In the genomic region with DNA sequence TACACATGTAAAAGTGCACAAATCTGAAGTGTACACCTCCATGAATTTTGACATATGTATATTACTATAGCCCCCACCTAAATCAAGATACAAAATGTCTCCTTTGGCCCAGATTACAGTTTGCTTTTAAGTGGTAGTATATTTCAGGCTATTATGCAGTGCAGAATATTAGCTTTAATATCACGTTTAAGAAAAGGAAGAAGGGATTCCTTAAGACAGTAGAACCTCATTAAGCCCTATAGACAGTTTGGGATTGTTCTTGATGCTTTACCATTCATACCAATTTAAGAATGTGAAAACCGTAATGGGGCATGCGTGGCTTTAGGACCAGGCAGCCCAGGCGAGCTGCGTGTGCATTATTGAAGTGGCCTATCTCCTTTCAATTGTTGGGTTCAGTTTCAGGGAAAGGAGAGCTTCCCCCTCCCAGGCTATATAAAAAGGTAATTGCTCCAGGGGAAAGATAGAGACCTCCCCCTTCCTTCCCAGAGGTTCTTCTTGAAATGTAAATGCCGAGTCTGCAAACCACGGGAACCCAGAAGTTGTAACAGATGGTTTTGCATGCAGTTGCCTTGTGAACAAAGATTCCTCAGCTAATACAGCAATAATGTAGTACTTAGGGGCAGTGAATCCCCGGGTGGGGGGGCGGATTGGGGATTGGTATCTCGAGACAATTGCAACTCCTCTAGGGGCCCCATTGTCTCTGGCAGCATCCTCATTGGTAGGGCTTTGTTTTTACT, we compare ENCODE assay signal across 1 cellular context.
A peak's percentile ranks its signal among the peaks of the same experiment; 100 is the strongest.
TF ChIP-seq lines count a peak whose summit lies in the region.

No MANE protein-coding gene starts in this region.

TF ChIP-seq in GM23338, 12 proteins besides CTCF, POLR2A, EP300 and RAD21:
- TF ChIP-seq, protein P1, sequence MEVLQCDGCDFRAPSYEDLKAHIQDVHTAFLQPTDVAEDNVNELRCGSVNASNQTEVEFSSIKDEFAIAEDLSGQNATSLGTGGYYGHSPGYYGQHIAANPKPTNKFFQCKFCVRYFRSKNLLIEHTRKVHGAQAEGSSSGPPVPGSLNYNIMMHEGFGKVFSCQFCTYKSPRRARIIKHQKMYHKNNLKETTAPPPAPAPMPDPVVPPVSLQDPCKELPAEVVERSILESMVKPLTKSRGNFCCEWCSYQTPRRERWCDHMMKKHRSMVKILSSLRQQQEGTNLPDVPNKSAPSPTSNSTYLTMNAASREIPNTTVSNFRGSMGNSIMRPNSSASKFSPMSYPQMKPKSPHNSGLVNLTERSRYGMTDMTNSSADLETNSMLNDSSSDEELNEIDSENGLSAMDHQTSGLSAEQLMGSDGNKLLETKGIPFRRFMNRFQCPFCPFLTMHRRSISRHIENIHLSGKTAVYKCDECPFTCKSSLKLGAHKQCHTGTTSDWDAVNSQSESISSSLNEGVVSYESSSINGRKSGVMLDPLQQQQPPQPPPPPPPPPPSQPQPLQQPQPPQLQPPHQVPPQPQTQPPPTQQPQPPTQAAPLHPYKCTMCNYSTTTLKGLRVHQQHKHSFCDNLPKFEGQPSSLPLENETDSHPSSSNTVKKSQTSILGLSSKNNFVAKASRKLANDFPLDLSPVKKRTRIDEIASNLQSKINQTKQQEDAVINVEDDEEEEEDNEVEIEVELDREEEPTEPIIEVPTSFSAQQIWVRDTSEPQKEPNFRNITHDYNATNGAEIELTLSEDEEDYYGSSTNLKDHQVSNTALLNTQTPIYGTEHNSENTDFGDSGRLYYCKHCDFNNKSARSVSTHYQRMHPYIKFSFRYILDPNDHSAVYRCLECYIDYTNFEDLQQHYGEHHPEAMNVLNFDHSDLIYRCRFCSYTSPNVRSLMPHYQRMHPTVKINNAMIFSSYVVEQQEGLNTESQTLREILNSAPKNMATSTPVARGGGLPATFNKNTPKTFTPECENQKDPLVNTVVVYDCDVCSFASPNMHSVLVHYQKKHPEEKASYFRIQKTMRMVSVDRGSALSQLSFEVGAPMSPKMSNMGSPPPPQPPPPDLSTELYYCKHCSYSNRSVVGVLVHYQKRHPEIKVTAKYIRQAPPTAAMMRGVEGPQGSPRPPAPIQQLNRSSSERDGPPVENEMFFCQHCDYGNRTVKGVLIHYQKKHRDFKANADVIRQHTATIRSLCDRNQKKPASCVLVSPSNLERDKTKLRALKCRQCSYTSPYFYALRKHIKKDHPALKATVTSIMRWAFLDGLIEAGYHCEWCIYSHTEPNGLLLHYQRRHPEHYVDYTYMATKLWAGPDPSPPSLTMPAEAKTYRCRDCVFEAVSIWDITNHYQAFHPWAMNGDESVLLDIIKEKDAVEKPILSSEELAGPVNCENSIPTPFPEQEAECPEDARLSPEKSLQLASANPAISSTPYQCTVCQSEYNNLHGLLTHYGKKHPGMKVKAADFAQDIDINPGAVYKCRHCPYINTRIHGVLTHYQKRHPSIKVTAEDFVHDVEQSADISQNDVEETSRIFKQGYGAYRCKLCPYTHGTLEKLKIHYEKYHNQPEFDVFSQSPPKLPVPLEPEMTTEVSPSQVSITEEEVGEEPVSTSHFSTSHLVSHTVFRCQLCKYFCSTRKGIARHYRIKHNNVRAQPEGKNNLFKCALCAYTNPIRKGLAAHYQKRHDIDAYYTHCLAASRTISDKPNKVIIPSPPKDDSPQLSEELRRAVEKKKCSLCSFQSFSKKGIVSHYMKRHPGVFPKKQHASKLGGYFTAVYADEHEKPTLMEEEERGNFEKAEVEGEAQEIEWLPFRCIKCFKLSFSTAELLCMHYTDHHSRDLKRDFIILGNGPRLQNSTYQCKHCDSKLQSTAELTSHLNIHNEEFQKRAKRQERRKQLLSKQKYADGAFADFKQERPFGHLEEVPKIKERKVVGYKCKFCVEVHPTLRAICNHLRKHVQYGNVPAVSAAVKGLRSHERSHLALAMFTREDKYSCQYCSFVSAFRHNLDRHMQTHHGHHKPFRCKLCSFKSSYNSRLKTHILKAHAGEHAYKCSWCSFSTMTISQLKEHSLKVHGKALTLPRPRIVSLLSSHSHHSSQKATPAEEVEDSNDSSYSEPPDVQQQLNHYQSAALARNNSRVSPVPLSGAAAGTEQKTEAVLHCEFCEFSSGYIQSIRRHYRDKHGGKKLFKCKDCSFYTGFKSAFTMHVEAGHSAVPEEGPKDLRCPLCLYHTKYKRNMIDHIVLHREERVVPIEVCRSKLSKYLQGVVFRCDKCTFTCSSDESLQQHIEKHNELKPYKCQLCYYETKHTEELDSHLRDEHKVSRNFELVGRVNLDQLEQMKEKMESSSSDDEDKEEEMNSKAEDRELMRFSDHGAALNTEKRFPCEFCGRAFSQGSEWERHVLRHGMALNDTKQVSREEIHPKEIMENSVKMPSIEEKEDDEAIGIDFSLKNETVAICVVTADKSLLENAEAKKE (CRISPR knock-in tag; IDR thresholded peaks at IDR 0.05), result no peak
- TF ChIP-seq, protein P2, sequence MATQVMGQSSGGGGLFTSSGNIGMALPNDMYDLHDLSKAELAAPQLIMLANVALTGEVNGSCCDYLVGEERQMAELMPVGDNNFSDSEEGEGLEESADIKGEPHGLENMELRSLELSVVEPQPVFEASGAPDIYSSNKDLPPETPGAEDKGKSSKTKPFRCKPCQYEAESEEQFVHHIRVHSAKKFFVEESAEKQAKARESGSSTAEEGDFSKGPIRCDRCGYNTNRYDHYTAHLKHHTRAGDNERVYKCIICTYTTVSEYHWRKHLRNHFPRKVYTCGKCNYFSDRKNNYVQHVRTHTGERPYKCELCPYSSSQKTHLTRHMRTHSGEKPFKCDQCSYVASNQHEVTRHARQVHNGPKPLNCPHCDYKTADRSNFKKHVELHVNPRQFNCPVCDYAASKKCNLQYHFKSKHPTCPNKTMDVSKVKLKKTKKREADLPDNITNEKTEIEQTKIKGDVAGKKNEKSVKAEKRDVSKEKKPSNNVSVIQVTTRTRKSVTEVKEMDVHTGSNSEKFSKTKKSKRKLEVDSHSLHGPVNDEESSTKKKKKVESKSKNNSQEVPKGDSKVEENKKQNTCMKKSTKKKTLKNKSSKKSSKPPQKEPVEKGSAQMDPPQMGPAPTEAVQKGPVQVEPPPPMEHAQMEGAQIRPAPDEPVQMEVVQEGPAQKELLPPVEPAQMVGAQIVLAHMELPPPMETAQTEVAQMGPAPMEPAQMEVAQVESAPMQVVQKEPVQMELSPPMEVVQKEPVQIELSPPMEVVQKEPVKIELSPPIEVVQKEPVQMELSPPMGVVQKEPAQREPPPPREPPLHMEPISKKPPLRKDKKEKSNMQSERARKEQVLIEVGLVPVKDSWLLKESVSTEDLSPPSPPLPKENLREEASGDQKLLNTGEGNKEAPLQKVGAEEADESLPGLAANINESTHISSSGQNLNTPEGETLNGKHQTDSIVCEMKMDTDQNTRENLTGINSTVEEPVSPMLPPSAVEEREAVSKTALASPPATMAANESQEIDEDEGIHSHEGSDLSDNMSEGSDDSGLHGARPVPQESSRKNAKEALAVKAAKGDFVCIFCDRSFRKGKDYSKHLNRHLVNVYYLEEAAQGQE (IDR thresholded peaks at IDR 0.05; ENCODE audit: unreplicated experiment), result no peak
- TF ChIP-seq ZNF114 (CRISPR knock-in tag; IDR thresholded peaks at IDR 0.05) (no peak), STAT1 (IDR thresholded peaks at IDR 0.05; ENCODE audit: unreplicated experiment) (no peak), NANOG (IDR thresholded peaks at IDR 0.05; ENCODE audit: borderline replicate concordance) (0 out of 2 replicates have a peak, but pooled peaks have one; percentile 57), CREB1 (CRISPR knock-in tag; IDR thresholded peaks at IDR 0.05; ENCODE audit: low read depth) (0 out of 2 replicates have a peak, but pooled peaks have one; percentile 25), POLR2AphosphoS5 (IDR thresholded peaks at IDR 0.05; ENCODE audit: low read depth) (peak; percentile 62), EZH2 (IDR thresholded peaks at IDR 0.05; ENCODE audit: low read depth, unreplicated experiment) (peak; percentile 0)
- TF ChIP-seq, protein P3, sequence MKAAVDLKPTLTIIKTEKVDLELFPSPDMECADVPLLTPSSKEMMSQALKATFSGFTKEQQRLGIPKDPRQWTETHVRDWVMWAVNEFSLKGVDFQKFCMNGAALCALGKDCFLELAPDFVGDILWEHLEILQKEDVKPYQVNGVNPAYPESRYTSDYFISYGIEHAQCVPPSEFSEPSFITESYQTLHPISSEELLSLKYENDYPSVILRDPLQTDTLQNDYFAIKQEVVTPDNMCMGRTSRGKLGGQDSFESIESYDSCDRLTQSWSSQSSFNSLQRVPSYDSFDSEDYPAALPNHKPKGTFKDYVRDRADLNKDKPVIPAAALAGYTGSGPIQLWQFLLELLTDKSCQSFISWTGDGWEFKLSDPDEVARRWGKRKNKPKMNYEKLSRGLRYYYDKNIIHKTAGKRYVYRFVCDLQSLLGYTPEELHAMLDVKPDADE (IDR thresholded peaks at IDR 0.05), result peak; percentile 54; the same call in 1 of the 2 replicates
TF ChIP-seq in GM23338: peak in this region for 5.
